1 cellular context compared by ENCODE assay signal in genomic region chr12:100127766-100128508, GRCh38.
TF ChIP-seq lines count a peak whose summit lies in the region.

No MANE protein-coding gene starts in this region.

TF ChIP-seq in HepG2, 621 proteins besides CTCF, POLR2A, EP300 and RAD21 (continued from another document):
- TF ChIP-seq ZNF800 (CRISPR knock-in tag; IDR thresholded peaks at IDR 0.05) (peak; percentile 41; the same call in 1 of the 2 replicates), TCF7 (IDR thresholded peaks at IDR 0.05; ENCODE audit: low read depth) (peak; percentile 27; the same call in 1 of the 2 replicates), ZNF674 (CRISPR knock-in tag; IDR thresholded peaks at IDR 0.05; ENCODE audit: low read depth) (no peak), PLSCR1 (CRISPR knock-in tag; IDR thresholded peaks at IDR 0.05; ENCODE audit: borderline replicate concordance) (no peak), ZNF614 (CRISPR knock-in tag; IDR thresholded peaks at IDR 0.05; ENCODE audit: borderline replicate concordance) (peak; percentile 65; the same call in 1 of the 2 replicates), ZNF101 (CRISPR knock-in tag; IDR thresholded peaks at IDR 0.05; ENCODE audit: borderline replicate concordance, low read depth) (no peak), HDAC1 (CRISPR knock-in tag; IDR thresholded peaks at IDR 0.05) (0 out of 2 replicates have a peak, but pooled peaks have one; percentile 17), ZNF550 (CRISPR knock-in tag; IDR thresholded peaks at IDR 0.05; ENCODE audit: borderline replicate concordance) (no peak), TRIM24 (CRISPR knock-in tag; IDR thresholded peaks at IDR 0.05) (peak; percentile 35; the same call in 1 of the 2 replicates), IKZF1 (IDR thresholded peaks at IDR 0.05) (no peak), ELF3 (CRISPR knock-in tag; IDR thresholded peaks at IDR 0.05) (peak; percentile 53; the same call in 1 of the 2 replicates), PPARG (CRISPR knock-in tag; conservative IDR thresholded peaks at IDR 0.05) (peak; percentile 57; the same call in 1 of the 2 replicates), ZNF503 (CRISPR knock-in tag; IDR thresholded peaks at IDR 0.05) (0 out of 2 replicates have a peak, but pooled peaks have one; percentile 20), GABPA (IDR thresholded peaks at IDR 0.05; ENCODE audit: low read depth, low read length) (no peak), GABPA (CRISPR knock-in tag; IDR thresholded peaks at IDR 0.05; ENCODE audit: low read depth) (peak; percentile 36; the same call in 1 of the 2 replicates), UBTF (CRISPR knock-in tag; IDR thresholded peaks at IDR 0.05) (no peak), SOX6 (IDR thresholded peaks at IDR 0.05) (no peak), SOX6 (CRISPR knock-in tag; IDR thresholded peaks at IDR 0.05) (peak; percentile 11; the same call in 1 of the 2 replicates), FOXA1 (IDR thresholded peaks at IDR 0.05) (no peak), FOXA1 (CRISPR knock-in tag; IDR thresholded peaks at IDR 0.05) (no peak), RCOR2 (CRISPR knock-in tag; IDR thresholded peaks at IDR 0.05) (peak; percentile 29; the same call in 1 of the 2 replicates), BATF2 (CRISPR knock-in tag; IDR thresholded peaks at IDR 0.05) (no peak), ISL2 (CRISPR knock-in tag; IDR thresholded peaks at IDR 0.05) (peak; percentile 44; the same call in 1 of the 2 replicates), PAXIP1 (CRISPR knock-in tag; conservative IDR thresholded peaks at IDR 0.05) (peak; percentile 35; the same call in 1 of the 2 replicates), ZNF749 (CRISPR knock-in tag; IDR thresholded peaks at IDR 0.05; ENCODE audit: borderline replicate concordance) (no peak), HNF4A (CRISPR knock-in tag; IDR thresholded peaks at IDR 0.05) (0 out of 2 replicates have a peak, but pooled peaks have one; percentile 13), GATAD1 (CRISPR knock-in tag; IDR thresholded peaks at IDR 0.05) (no peak), SAP130 (CRISPR knock-in tag; IDR thresholded peaks at IDR 0.05; ENCODE audit: low read depth) (peak; percentile 39; the same call in 1 of the 2 replicates)
